ENCODE assay signal across 26 cellular contexts in genomic region chr6:105868823-105869460, GRCh38.
"Had no signal": no experiment of that assay in that cellular context is flagged by ENCODE, and none has a peak within 500 bp of the region (broad histone marks: within the 10 kb centered on the region; RNA-seq: fewer than 3 reads in every experiment).

No MANE protein-coding gene starts in this region.

- H3K27me3 ChIP-seq: body of pancreas, neutrophil, sigmoid colon, spleen, tibial nerve, uterus had no signal

- H3K4me3 ChIP-seq: body of pancreas, lung, sigmoid colon, spleen, tibial nerve, uterus had no signal

- DNase-seq: activated CD4-positive, alpha-beta memory T cell treated with anti-CD3 and anti-CD28 coated beads, Interleukin-2, amount 10 ng/mL, durations not matched to agents 7 days and 5 days; activated CD4-positive, alpha-beta T cell treated with anti-CD3 and anti-CD28 coated beads for 36 hours; activated CD8-positive, alpha-beta memory T cell treated with anti-CD3 and anti-CD28 coated beads, Interleukin-2, amount 10 ng/mL, durations not matched to agents 7 days and 5 days; activated naive CD4-positive, alpha-beta T cell treated with Interleukin-2 at 50 U/mL for 16 hours; body of pancreas; caudate nucleus; endodermal cell; foreskin melanocyte; glutamatergic neuron; hypothalamus; islet precursor cell; sigmoid colon; spleen; stimulated activated CD8-positive, alpha-beta memory T cell treated with anti-CD3 and anti-CD28 coated beads, Interleukin-4, amount 100 ng/mL, for 48 hours; stimulated activated naive CD8-positive, alpha-beta T cell treated with anti-CD3 and anti-CD28 coated beads, Interleukin-15, Interleukin-2, amounts not matched to agents 100 U/mL and 50 U/mL, for 24 hours; substantia nigra; T-helper 2 cell; uterus; WERI-Rb-1 had no signal

- H3K27ac ChIP-seq: parathyroid adenoma, sigmoid colon, uterus, WERI-Rb-1 had no signal

- H2AFZ ChIP-seq: parathyroid adenoma had no signal

- H3K4me1 ChIP-seq: parathyroid adenoma, sigmoid colon, uterus had no signal

- ATAC-seq: activated CD4-positive, alpha-beta T cell treated with anti-CD3 and anti-CD28 coated beads for 36 hours; activated CD8-positive, alpha-beta memory T cell treated with anti-CD3 and anti-CD28 coated beads, Interleukin-2, amount 10 ng/mL, durations not matched to agents 7 days and 5 days; activated T-helper 17 cell treated with anti-CD3 and anti-CD28 coated beads, Interleukin-2, amount 50 U/mL, for 72 hours; body of pancreas; natural killer cell treated with Interleukin-12 subunit alpha and Interleukin-12 subunit beta and Interleukin-15 and Interleukin-18, amount 100 ng/mL, for 72 hours; stimulated activated naive CD8-positive, alpha-beta T cell treated with anti-CD3 and anti-CD28 coated beads, Interleukin-15, Interleukin-2, amounts not matched to agents 100 U/mL and 50 U/mL, for 24 hours had no signal

- H3K9ac ChIP-seq: parathyroid adenoma had no signal

- H3K79me2 ChIP-seq: parathyroid adenoma had no signal

- H3K36me3 ChIP-seq: neutrophil, sigmoid colon, spleen, tibial nerve, uterus, WERI-Rb-1 had no signal

- FAIRE-seq: colon had no signal

- H3K9me3 ChIP-seq: body of pancreas, neutrophil, sigmoid colon, spleen, tibial nerve, uterus had no signal
